28 cellular contexts compared by ENCODE assay signal in the genomic region with DNA sequence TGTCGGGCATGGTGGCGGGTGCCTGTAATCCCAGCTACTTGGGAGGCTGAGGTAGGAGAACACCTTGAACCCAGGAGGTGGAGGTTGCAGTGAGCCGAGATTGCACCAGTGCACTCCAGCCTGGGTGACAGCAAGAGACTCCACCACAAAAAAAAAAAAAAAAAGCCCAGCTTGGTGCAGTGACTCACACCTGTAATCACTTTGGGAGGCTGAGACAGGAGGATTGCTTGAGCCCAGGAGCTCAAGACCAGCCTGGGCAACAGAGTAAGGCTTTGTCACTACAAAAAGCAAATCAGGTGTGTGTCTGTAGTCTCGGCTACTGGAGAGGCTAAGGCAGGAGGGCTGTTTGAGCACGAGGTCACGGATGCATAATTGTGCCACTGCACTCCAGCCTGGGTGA.
"Had no signal": no experiment of that assay in that cellular context is flagged by ENCODE, and none has a peak within 500 bp of the region (broad histone marks: within the 10 kb centered on the region; RNA-seq: fewer than 3 reads in every experiment).

No MANE protein-coding gene starts in this region.

- H3K4me3 ChIP-seq: esophagus squamous epithelium, left ventricle myocardium inferior, lung, neural progenitor cell, psoas muscle, right atrium auricular region, tibial nerve had no signal

- H3K36me3 ChIP-seq: esophagus squamous epithelium, left ventricle myocardium inferior, neural progenitor cell, right atrium auricular region, tibial nerve had no signal

- H3K9me3 ChIP-seq: esophagus squamous epithelium, left ventricle myocardium inferior, psoas muscle, right atrium auricular region had no signal

- H3K9me3 Mint-ChIP-seq: activated CD4-positive, alpha-beta T cell treated with anti-CD3 and anti-CD28 coated beads, Interleukin-2, amount 10 ng/mL, durations not matched to agents 7 days and 5 days; activated CD8-positive, alpha-beta T cell treated with anti-CD3 and anti-CD28 coated beads for 36 hours; natural killer cell had no signal

- H3K27me3 Mint-ChIP-seq: activated CD8-positive, alpha-beta T cell treated with anti-CD3 and anti-CD28 coated beads for 36 hours; activated naive CD8-positive, alpha-beta T cell had no signal

- H3K27ac Mint-ChIP-seq: activated CD4-positive, alpha-beta T cell treated with anti-CD3 and anti-CD28 coated beads, Interleukin-2, amount 10 ng/mL, durations not matched to agents 7 days and 5 days; activated CD8-positive, alpha-beta T cell treated with anti-CD3 and anti-CD28 coated beads for 36 hours; activated naive CD8-positive, alpha-beta T cell; natural killer cell; neural progenitor cell; T-helper 17 cell had no signal

- H3K4me3 Mint-ChIP-seq: activated CD4-positive, alpha-beta T cell treated with anti-CD3 and anti-CD28 coated beads, Interleukin-2, amount 10 ng/mL, durations not matched to agents 7 days and 5 days; activated CD8-positive, alpha-beta T cell treated with anti-CD3 and anti-CD28 coated beads for 36 hours; activated naive CD8-positive, alpha-beta T cell; natural killer cell; neural progenitor cell; T-helper 17 cell had no signal

- H3K36me3 Mint-ChIP-seq: activated naive CD8-positive, alpha-beta T cell; natural killer cell; neural progenitor cell had no signal

- ATAC-seq: natural killer cell, psoas muscle, T-helper 17 cell had no signal

- H3K27ac ChIP-seq: epithelial cell of prostate, esophagus squamous epithelium, left ventricle myocardium inferior, neural progenitor cell, parathyroid adenoma, psoas muscle, right atrium auricular region, tibial nerve had no signal

- DNase-seq: activated CD4-positive, alpha-beta T cell treated with anti-CD3 and anti-CD28 coated beads, Interleukin-2, amount 10 ng/mL, durations not matched to agents 7 days and 5 days; activated CD4-positive, CD25-positive, alpha-beta regulatory T cell treated with anti-CD3 and anti-CD28 coated beads, Interleukin-2, amount 50 U/mL, for 72 hours; activated CD8-positive, alpha-beta T cell treated with anti-CD3 and anti-CD28 coated beads for 36 hours; activated effector memory CD4-positive, alpha-beta T cell treated with Interleukin-2 at 50 U/mL for 16 hours; activated naive CD4-positive, alpha-beta T cell treated with Interleukin-2 at 50 U/mL for 16 hours; activated T-cell treated with anti-CD3 and anti-CD28 coated beads, Interleukin-2, amount 50 U/mL, for 48 hours; anterior cingulate cortex; dermis blood vessel endothelial cell; effector CD4-positive, alpha-beta T cell; esophagus squamous epithelium; foreskin melanocyte; left ventricle myocardium inferior; mesendoderm; natural killer cell; occipital lobe; stimulated activated CD4-positive, alpha-beta T cell treated with anti-CD3 and anti-CD28 coated beads, Interleukin-15, amount 100 ng/mL, for 24 hours; stimulated activated CD4-positive, alpha-beta T cell treated with anti-CD3 and anti-CD28 coated beads, Interleukin-2, amount 100 ng/mL, for 24 hours; stimulated activated naive CD4-positive, alpha-beta T cell; T-helper 17 cell; T1000 had no signal

- H3K27me3 ChIP-seq: esophagus squamous epithelium, neural progenitor cell, right atrium auricular region, tibial nerve had no signal
